Comparison of ENCODE assay signal across 9 cellular contexts in genomic region chr16:71257768-71258167, GRCh38.
"Had no signal": no experiment of that assay in that cellular context is flagged by ENCODE, and none has a peak within 500 bp of the region (broad histone marks: within the 10 kb centered on the region; RNA-seq: fewer than 3 reads in every experiment).

No MANE protein-coding gene starts in this region.

- H3K36me3 ChIP-seq: HAP-1 had no signal

- H3K4me1 ChIP-seq: HAP-1 had no signal

- H3K4me3 Mint-ChIP-seq: HFFc6 had no signal

- H2AFZ ChIP-seq: GM23248 had no signal

- H3K9ac ChIP-seq: GM23248, KMS-11 had no signal

- DNase-seq: GM23248, GOT3, H7, HFFc6, KBM-7 had no signal

- ATAC-seq: HCT116 had no signal

- H3K9me3 ChIP-seq: HAP-1 had no signal

- H3K27ac Mint-ChIP-seq: HFFc6 had no signal

- H3K4me3 ChIP-seq: GM23248, HAP-1 had no signal

- FAIRE-seq: HTR-8/SVneo had no signal

- H3K9me3 Mint-ChIP-seq: HFFc6 had no signal

- H3K4me2 ChIP-seq: KMS-11 had no signal

- H3K27ac ChIP-seq: GM23248, KMS-11 had no signal
